ENCODE assay signal across 15 cellular contexts in genomic region chr5:9947231-9947693, GRCh38.
DNase-seq lines count a peak whose midpoint lies in the region; ATAC-seq, FAIRE-seq and TF ChIP-seq lines count a peak whose summit lies in the region.
"Had no signal": no experiment of that assay in that cellular context is flagged by ENCODE, and none has a peak within 500 bp of the region (broad histone marks: within the 10 kb centered on the region; RNA-seq: fewer than 3 reads in every experiment).

No MANE protein-coding gene starts in this region.

- peak; percentile 35 for ATAC-seq in GM19463 (IDR thresholded peaks at IDR 0.05; ENCODE audit: unreplicated experiment)
- peak; percentile 68 for ATAC-seq in HG03342 (IDR thresholded peaks at IDR 0.05; ENCODE audit: unreplicated experiment)
- no peak for ATAC-seq in right cardiac atrium
- ATAC-seq: T-cell had no signal

- intact Hi-C loops in right cardiac atrium (cut with DNase I) = no loop called here

- FAIRE-seq in urothelium cell line (lab: Jason Lieb, UNC) = peak; percentile 56

- H3K4me1 ChIP-seq in right cardiac atrium (ENCODE audit: control insufficient read depth, insufficient read depth, low read length) = no peaks in the 10 kb centered on the region
- H3K4me1 ChIP-seq: esophagus squamous epithelium, sigmoid colon had no signal

- peaks cover 5% of the 10 kb centered on the region for H3K9me3 ChIP-seq in right cardiac atrium (ENCODE audit: control insufficient read depth, low read length)
- H3K9me3 ChIP-seq: esophagus squamous epithelium, sigmoid colon, thoracic aorta had no signal

- no peak overlapping the region for H3K4me3 ChIP-seq in epithelial cell of esophagus (ENCODE audit: low read length)
- no peak overlapping the region for H3K4me3 ChIP-seq in right cardiac atrium (ENCODE audit: low read length)
- H3K4me3 ChIP-seq: esophagus squamous epithelium, sigmoid colon, thoracic aorta had no signal

- no peak for TF ChIP-seq CTCF in epithelial cell of esophagus (IDR thresholded peaks at IDR 0.05; ENCODE audit: insufficient read depth, low read depth, low read length, missing control alignments)

- WGBS in right cardiac atrium = 58% methylated on average over 6 of the region's 6 CpGs

- DNase-seq in epithelial cell of esophagus (ENCODE audit: low read depth) (peak; percentile 98), urothelium cell line (ENCODE audit: low spot score) (no peak), GF-D8 (lab: John Stamatoyannopoulos, UW) (no peak), right cardiac atrium (no peak), mesenteric fat pad (ENCODE audit: low spot score) (no peak)
- DNase-seq: activated CD4-positive, alpha-beta T cell treated with anti-CD3 and anti-CD28 coated beads for 4 hours; esophagus squamous epithelium; HCEC 1CT; NCI-H2107; sigmoid colon; T-cell had no signal

- no peak overlapping the region for H3K27ac ChIP-seq in right cardiac atrium (ENCODE audit: low read length)
- H3K27ac ChIP-seq: esophagus squamous epithelium, HL-60, sigmoid colon, thoracic aorta had no signal

- no peaks in the 10 kb centered on the region for H3K27me3 ChIP-seq in right cardiac atrium (ENCODE audit: control insufficient read depth, insufficient read depth)
- H3K27me3 ChIP-seq: esophagus squamous epithelium, sigmoid colon had no signal

Comparison
In these comparisons a context has a peak if more than half of its experiments do, and no peak if none do; other contexts are left out.
1. ATAC-seq: peak in GM19463 (single experiment) and HG03342 (single experiment); none in right cardiac atrium (0 of 2).